ENCODE assay signal across 9 cellular contexts in the genomic region with DNA sequence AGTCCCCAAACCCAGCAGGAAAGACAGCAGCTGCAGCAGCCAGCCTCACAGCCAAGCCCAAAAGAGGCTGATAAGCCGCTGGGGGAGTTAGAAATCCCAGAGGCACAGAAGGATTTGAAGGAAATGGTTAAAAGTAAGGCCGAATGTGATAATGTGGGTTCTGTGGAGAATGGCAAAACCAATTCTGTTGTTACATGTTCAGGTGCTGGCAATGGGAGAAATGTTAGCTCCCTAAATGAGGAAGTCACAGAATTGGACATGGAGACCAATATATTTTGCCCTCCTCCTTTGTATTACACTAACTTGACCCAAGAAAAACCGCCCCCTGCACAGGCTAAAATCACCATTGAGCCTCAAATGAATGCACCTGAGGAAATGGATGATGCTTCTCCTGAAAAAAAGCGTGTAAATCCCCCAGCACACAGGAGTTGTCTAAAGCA. TPM values are rescaled to one million over a fixed set of nuclear protein-coding genes. Genes with fewer than 3 reads are reported as not detected.
DNase-seq lines count a peak whose midpoint lies in the region; ATAC-seq and TF ChIP-seq lines count a peak whose summit lies in the region.
"Had no signal": no experiment of that assay in that cellular context is flagged by ENCODE, and none has a peak within 500 bp of the region (broad histone marks: within the 10 kb centered on the region; RNA-seq: fewer than 3 reads in every experiment).

No MANE protein-coding gene starts in this region.

- H3K4me3 Mint-ChIP-seq in memory B cell = peak overlapping the region; percentile 85

- peak overlapping the region; percentile 35 for H3K27ac Mint-ChIP-seq in memory B cell

- peak overlapping the region; percentile 50 to 93 (median 74) for H3K4me3 ChIP-seq in heart left ventricle
- H3K4me3 ChIP-seq in body of pancreas = peak overlapping the region; percentile 66 to 77
- peak overlapping the region; percentile 69 for H3K4me3 ChIP-seq in urinary bladder (ENCODE audit: low read depth, low read length)
- H3K4me3 ChIP-seq: SK-N-MC had no signal

- H3K4me1 Mint-ChIP-seq in memory B cell = peaks cover 16% of the 10 kb centered on the region

- H3K27ac ChIP-seq in heart left ventricle = peak overlapping the region; percentile 86 to 96 (median 92)
- H3K27ac ChIP-seq in body of pancreas = peak overlapping the region; percentile 79 to 90 (median 85)
- no peak overlapping the region for H3K27ac ChIP-seq in urinary bladder (ENCODE audit: low read depth)
- H3K27ac ChIP-seq: SK-N-MC had no signal

- peaks cover under 1% of the 10 kb centered on the region for H3K27me3 Mint-ChIP-seq in memory B cell

- intact Hi-C loops in heart left ventricle (cut with DNase I) (loop anchor here in 9 of 10 donors (5.0 to 10.0 kb wide), 7 partner anchors 139 to 436 kb away; partner anchors contain the start of genes SIPA1L2 (in 5 of the 9) and NTPCR (in 4 of the 9)), left ventricle myocardium superior (cut with micrococcal nuclease) (no loop called here), body of pancreas (cut with DNase I) (no loop called here)

- DNase-seq in heart left ventricle = no peak
- no peak for DNase-seq in left ventricle myocardium superior
- no peak for DNase-seq in body of pancreas
- no peak for DNase-seq in memory B cell (ENCODE audit: low spot score in 2 of 2)
- no peak for DNase-seq in kidney tubule cell (ENCODE audit: low spot score)
- no peak for DNase-seq in mucosa of gallbladder (ENCODE audit: low spot score)
- no peak for DNase-seq in AG20443 (ENCODE audit: low spot score)

- H3K27me3 ChIP-seq in heart left ventricle = no peaks in the 10 kb centered on the region
- no peaks in the 10 kb centered on the region for H3K27me3 ChIP-seq in body of pancreas

- H3K9me3 ChIP-seq in heart left ventricle = peaks cover 0 to 18% (median 0%) of the 10 kb centered on the region in 12 donors
- no peaks in the 10 kb centered on the region for H3K9me3 ChIP-seq in body of pancreas

- peaks cover 14% of the 10 kb centered on the region for H3K9me3 Mint-ChIP-seq in memory B cell

- no peak for TF ChIP-seq CTCF in heart left ventricle (IDR thresholded peaks at IDR 0.05)
- no peak for TF ChIP-seq CTCF in body of pancreas (IDR thresholded peaks at IDR 0.05)

- H3K36me3 ChIP-seq in heart left ventricle (no peaks in the 10 kb centered on the region), body of pancreas (replicated peaks in 1 of 2; ENCODE audit: insufficient read depth in 1 of 2, low read depth in 2 of 2) (no peaks in the 10 kb centered on the region), urinary bladder (ENCODE audit: insufficient read depth) (no peaks in the 10 kb centered on the region)

- no peak for TF ChIP-seq POLR2A in heart left ventricle (IDR thresholded peaks at IDR 0.05)
- no peak for TF ChIP-seq POLR2A in body of pancreas (IDR thresholded peaks at IDR 0.05)

- no peak for ATAC-seq in heart left ventricle
- ATAC-seq in left ventricle myocardium superior = no peak
- ATAC-seq in body of pancreas = peak; percentile 5
- no peak for ATAC-seq in memory B cell (ENCODE audit: low read depth)

- no peaks in the 10 kb centered on the region for H3K36me3 Mint-ChIP-seq in memory B cell

- peaks cover 2 to 66% (median 26%) of the 10 kb centered on the region in 12 donors for H3K4me1 ChIP-seq in heart left ventricle
- H3K4me1 ChIP-seq in body of pancreas = peaks cover 13% of the 10 kb centered on the region
- no peaks in the 10 kb centered on the region for H3K4me1 ChIP-seq in urinary bladder (ENCODE audit: insufficient read depth)

- 35 to 45% (median 44%) methylated on average over 4 of the region's 4 CpGs for WGBS in heart left ventricle, 4 donors
- 56 to 57% methylated on average over 4 of the region's 4 CpGs for WGBS in body of pancreas, 2 donors
- WGBS in urinary bladder = 83% methylated on average over 4 of the region's 4 CpGs

RNA-seq across cellular contexts. Expression of gene MAP10, which starts 0.9 kb away (rescaled TPM):
- 1 to 10 TPM; 2.4 to 4.9 (median 3.6) TPM for total RNA-seq in heart left ventricle
- 1 to 10 TPM; 1.5 to 1.6 TPM for polyA plus RNA-seq in heart left ventricle
- 2.6 TPM for total RNA-seq in left ventricle myocardium superior
- total RNA-seq in body of pancreas = 1 to 10 TPM; 2.3 to 4.2 TPM
- 5.4 TPM for total RNA-seq in urinary bladder
- polyA plus RNA-seq in urinary bladder = 2.4 TPM
- total RNA-seq in mucosa of gallbladder = 2.7 TPM

Comparison
In these comparisons a context has a peak if more than half of its experiments do, and no peak if none do; other contexts are left out.
1. intact Hi-C loops: an anchor here in heart left ventricle (5.0 to 10.0 kb wide); none called in left ventricle myocardium superior and body of pancreas.